In genomic region chr12:6461401-6462233, GRCh38 we compare ENCODE assay signal across 8 cellular contexts. TPM values are rescaled to one million over a fixed set of nuclear protein-coding genes. Genes with fewer than 3 reads are reported as not detected.
DNase-seq lines count a peak whose midpoint lies in the region; ATAC-seq and TF ChIP-seq lines count a peak whose summit lies in the region.

No MANE protein-coding gene starts in this region.

- H3K9ac ChIP-seq in duodenal mucosa (ENCODE audit: low read depth in 1 of 2, low read length in 2 of 2), result no peak overlapping the region

- H3K36me3 ChIP-seq in duodenal mucosa (ENCODE audit: control insufficient read depth in 1 of 2, insufficient read depth in 2 of 2, low read length in 2 of 2), result peaks cover 55 to 93% of the 10 kb centered on the region in 2 donors
- H3K36me3 ChIP-seq in sigmoid colon, result peaks cover 52 to 96% (median 66%) of the 10 kb centered on the region in 4 donors
- H3K36me3 ChIP-seq in A673 (ENCODE audit: insufficient read depth, low read length, poor library complexity, severe bottlenecking), result peaks cover 41% of the 10 kb centered on the region
- peaks cover 0 to 82% of the 10 kb centered on the region in 2 donors for H3K36me3 ChIP-seq in vagina

- POLR2A ChIA-PET in A673 (lab: Charles Lee; ENCODE audit: low non-redundant PET), result no interaction called here

- CTCF ChIA-PET in A673 (lab: Charles Lee), result no interaction called here

- no peaks in the 10 kb centered on the region for H3K9me3 ChIP-seq in duodenal mucosa (ENCODE audit: control insufficient read depth in 1 of 2, low read length in 2 of 2)
- no peaks in the 10 kb centered on the region for H3K9me3 ChIP-seq in sigmoid colon
- H3K9me3 ChIP-seq in A673 (ENCODE audit: low read depth, low read length, poor library complexity, severe bottlenecking), result no peaks in the 10 kb centered on the region
- no peaks in the 10 kb centered on the region for H3K9me3 ChIP-seq in vagina

- peak; percentile 56 for ATAC-seq in HG03469 (IDR thresholded peaks at IDR 0.05; ENCODE audit: unreplicated experiment)

- DNase-seq in GM19240 (ENCODE audit: insufficient read length, low spot score) (peak; percentile 74), sigmoid colon (peak; percentile 79), HuH-7.5 (ENCODE audit: low spot score) (no peak), A673 (ENCODE audit: low spot score) (no peak), vagina (ENCODE audit: extremely low spot score in 2 of 2) (no peak)
- DNase-seq in activated CD4-positive, alpha-beta T cell treated with anti-CD3 and anti-CD28 coated beads for 24 hours (ENCODE audit: low read depth in 2 of 2), result peak; percentile 59 to 66

- TF ChIP-seq CTCF in sigmoid colon (IDR thresholded peaks at IDR 0.05) (no peak), A673 (conservative IDR thresholded peaks at IDR 0.05; ENCODE audit: low read depth, low read length) (no peak), vagina (IDR thresholded peaks at IDR 0.05) (no peak)

- no peak for TF ChIP-seq EP300 in sigmoid colon (IDR thresholded peaks at IDR 0.05)

- H3K4me3 ChIP-seq in duodenal mucosa (ENCODE audit: low read depth in 1 of 2, low read length in 2 of 2), result peak overlapping the region in 1 of 2 donors; percentile 34
- no peak overlapping the region for H3K4me3 ChIP-seq in sigmoid colon
- no peak overlapping the region for H3K4me3 ChIP-seq in A673 (ENCODE audit: low read depth, low read length, poor library complexity, severe bottlenecking)
- H3K4me3 ChIP-seq in vagina, result no peak overlapping the region

- BruUV-seq in A673 (replicated peaks; lab: Mats Ljungman, UMichigan), result no TSS peak

- H3K27me3 ChIP-seq in duodenal mucosa (ENCODE audit: control insufficient read depth in 1 of 2, insufficient read depth in 2 of 2, low read length in 2 of 2), result no peaks in the 10 kb centered on the region
- H3K27me3 ChIP-seq in sigmoid colon, result no peaks in the 10 kb centered on the region
- no peaks in the 10 kb centered on the region for H3K27me3 ChIP-seq in A673 (replicated peaks; ENCODE audit: insufficient read depth, low read depth, low read length, poor library complexity)
- H3K27me3 ChIP-seq in vagina, result no peaks in the 10 kb centered on the region

- TF ChIP-seq POLR2A in sigmoid colon (IDR thresholded peaks at IDR 0.05) (no peak), vagina (IDR thresholded peaks at IDR 0.05) (no peak)

- WGBS in sigmoid colon, 2 donors, result 44 to 83% methylated on average over 15 of the region's 15 CpGs

- H3K4me1 ChIP-seq in duodenal mucosa (ENCODE audit: control insufficient read depth in 1 of 2, insufficient read depth in 2 of 2, low read length in 2 of 2) (peaks cover 36 to 43% of the 10 kb centered on the region in 2 donors), sigmoid colon (peaks cover 0 to 12% (median 4%) of the 10 kb centered on the region in 4 donors), A673 (ENCODE audit: insufficient read depth, low read length, poor library complexity, severe bottlenecking) (no peaks in the 10 kb centered on the region), vagina (peaks cover 19% of the 10 kb centered on the region)

- intact Hi-C loops in sigmoid colon (cut with DNase I) (no loop called here), A673 (cut with micrococcal nuclease; ENCODE audit: unreplicated experiment) (loop anchor here (5.0 kb wide), 1 partner anchor 139 kb away; no protein-coding TSS in a partner anchor), vagina (cut with DNase I) (loop anchor here (5.0 kb wide), 2 partner anchors 34 to 129 kb away; no protein-coding TSS in a partner anchor)

- peak overlapping the region; percentile 33 for H3K27ac ChIP-seq in duodenal mucosa (ENCODE audit: low read depth, low read length)
- H3K27ac ChIP-seq in sigmoid colon, result peak overlapping the region in 3 of 4 donors; percentile 39 to 48 (median 44)
- no peak overlapping the region for H3K27ac ChIP-seq in A673 (ENCODE audit: low read depth, low read length, poor library complexity, severe bottlenecking)
- no peak overlapping the region for H3K27ac ChIP-seq in vagina

RNA-seq across cellular contexts. Expression of gene VAMP1, which starts 8.9 kb away (rescaled TPM):
- total RNA-seq in sigmoid colon, result 10 to 100 TPM; 11.5 to 44.0 (median 17.2) TPM
- 10 to 100 TPM in 1 of 3 donors, 1 to 10 TPM in 2; 2.3 to 12.8 (median 3.0) TPM for polyA plus RNA-seq in sigmoid colon
- 10.0 and 10.9 TPM in 2 replicates for total RNA-seq in A673 (2021)
- total RNA-seq in vagina, result 12.5 TPM

RNA-seq across cellular contexts. Expression of gene TAPBPL, which starts 9.8 kb away (rescaled TPM):
- total RNA-seq in sigmoid colon (10 to 100 TPM; 20.2 to 27.5 (median 26.9) TPM), A673 (2021) (6.9 and 7.4 TPM in 2 replicates), vagina (21.1 TPM)
- 10 to 100 TPM; 14.4 to 36.0 (median 17.1) TPM for polyA plus RNA-seq in sigmoid colon

RNA-seq across cellular contexts. Expression of gene CD27, which starts 16.9 kb away (rescaled TPM):
- total RNA-seq in sigmoid colon (under 1 TPM in 1 of 4 donors, not detected in 3; 0.81 TPM), A673 (2021) (not detected in 2 replicates), vagina (1.2 TPM)
- polyA plus RNA-seq in sigmoid colon, result 10 to 100 TPM in 1 of 3 donors, 1 to 10 TPM in 1, under 1 TPM in 1; 0.60 to 29.0 (median 2.3) TPM

RNA-seq across cellular contexts. Expression of gene MRPL51, which starts 31.4 kb away (rescaled TPM):
- 100 to 1,000 TPM in 2 of 4 donors, 10 to 100 TPM in 2; 52.9 to 113 (median 92.1) TPM for total RNA-seq in sigmoid colon
- 100 to 1,000 TPM; 119 to 142 (median 135) TPM for polyA plus RNA-seq in sigmoid colon
- total RNA-seq in A673 (2021), result 378 and 401 TPM in 2 replicates
- total RNA-seq in vagina, result 23.1 TPM

RNA-seq across cellular contexts. Expression of gene NCAPD2, which starts 32.3 kb away (rescaled TPM):
- total RNA-seq in sigmoid colon, result 10 to 100 TPM; 11.8 to 89.5 (median 12.6) TPM
- polyA plus RNA-seq in sigmoid colon, result 10 to 100 TPM in 2 of 3 donors, 1 to 10 TPM in 1; 9.0 to 35.8 (median 13.6) TPM
- total RNA-seq in A673 (2021), result 125 and 128 TPM in 2 replicates
- 25.5 TPM for total RNA-seq in vagina

Comparison
In these comparisons a context has a peak if more than half of its experiments do, and no peak if none do; other contexts are left out.
1. DNase-seq: peak in GM19240 (single experiment), activated CD4-positive, alpha-beta T cell treated with anti-CD3 and anti-CD28 coated beads for 24 hours (2 of 2) and sigmoid colon (single experiment); none in HuH-7.5 (single experiment), A673 (single experiment) and vagina (0 of 2).
2. H3K27ac ChIP-seq: peak in duodenal mucosa (single experiment) and sigmoid colon (3 of 4); none in A673 (single experiment) and vagina (single experiment).